Comparison of ENCODE assay signal across 8 cellular contexts in the genomic region with DNA sequence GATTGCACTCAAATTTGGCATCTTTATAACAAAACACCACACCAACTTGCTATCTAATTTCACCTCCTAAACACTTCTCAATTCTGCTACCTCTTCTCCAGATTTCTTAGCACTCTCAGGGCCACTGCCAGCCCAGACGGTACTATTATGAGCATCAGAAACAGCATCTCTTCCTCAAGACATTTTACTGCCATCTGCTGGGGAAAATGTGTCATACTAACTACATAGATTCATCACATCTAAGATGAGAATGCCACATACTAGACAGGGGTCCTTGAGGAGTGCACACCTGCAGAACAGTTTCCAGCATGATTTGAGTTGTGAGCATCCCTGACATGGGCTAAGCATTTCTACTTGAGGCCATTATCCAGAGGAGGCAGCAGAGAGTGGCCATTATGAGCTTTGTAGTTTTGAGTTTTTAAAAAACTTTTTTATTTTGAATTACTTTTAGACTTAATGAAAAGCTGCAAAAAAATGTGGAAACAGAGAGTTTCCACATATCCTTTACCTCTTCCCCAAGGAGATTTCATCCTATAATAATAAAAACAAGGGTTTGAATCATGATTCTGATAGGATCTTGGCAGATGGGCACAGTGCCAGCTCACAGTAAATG. TPM values are rescaled to one million over a fixed set of nuclear protein-coding genes. Genes with fewer than 3 reads are reported as not detected.
DNase-seq lines count a peak whose midpoint lies in the region; ATAC-seq and TF ChIP-seq lines count a peak whose summit lies in the region.

No MANE protein-coding gene starts in this region.

- intact Hi-C loops in adrenal gland (cut with DNase I) = loop anchor here in 1 of 2 donors (10.0 kb wide), 1 partner anchor 419 kb away; no protein-coding TSS in a partner anchor
- intact Hi-C loops in gastrocnemius medialis (cut with DNase I; ENCODE audit: low total_unique reads) = loop anchor here (5.0 to 10.0 kb wide), 2 partner anchors 419 to 547 kb away; no protein-coding TSS in a partner anchor

- peak; percentile 37 to 63 (median 54) for TF ChIP-seq CTCF in adrenal gland (IDR thresholded peaks at IDR 0.05)
- TF ChIP-seq CTCF in right atrium auricular region (IDR thresholded peaks at IDR 0.05) = peak; percentile 35 to 70
- TF ChIP-seq CTCF in gastrocnemius medialis (IDR thresholded peaks at IDR 0.05 in 4 of 5, conservative IDR thresholded peaks at IDR 0.05 in 1 of 5) = peak in 3 of 5 experiments; percentile 26 to 45 (median 35)

- ATAC-seq in GM21360 (IDR thresholded peaks at IDR 0.05; ENCODE audit: unreplicated experiment) (peak; percentile 73), HG03558 (IDR thresholded peaks at IDR 0.05; ENCODE audit: extremely low read depth, unreplicated experiment) (peak; percentile 79), gastrocnemius medialis (peak; percentile 49 to 74)

- WGBS in adrenal gland, 4 donors = 0 to 6% (median 0%) methylated on average over 1 of the region's 1 CpG

- H3K36me3 ChIP-seq in adrenal gland (replicated peaks in 1 of 2) = no peaks in the 10 kb centered on the region
- no peaks in the 10 kb centered on the region for H3K36me3 ChIP-seq in right atrium auricular region
- H3K36me3 ChIP-seq in gastrocnemius medialis = no peaks in the 10 kb centered on the region

- in situ Hi-C loops in gastrocnemius medialis (cut with MboI; ENCODE audit: low sequenced_read_pairs in 4 of 4) = loop anchor here in 1 of 4 donors (25.0 kb wide), 1 partner anchor 432 kb away; no protein-coding TSS in a partner anchor

- no peaks in the 10 kb centered on the region for H3K4me1 ChIP-seq in adrenal gland (replicated peaks in 1 of 2)
- H3K4me1 ChIP-seq in right atrium auricular region = peaks cover 0 to 7% of the 10 kb centered on the region in 2 donors
- H3K4me1 ChIP-seq in gastrocnemius medialis = no peaks in the 10 kb centered on the region

- H3K9me3 ChIP-seq in adrenal gland (replicated peaks in 1 of 3) (no peaks in the 10 kb centered on the region), right atrium auricular region (no peaks in the 10 kb centered on the region), gastrocnemius medialis (no peaks in the 10 kb centered on the region)

- H3K27ac ChIP-seq in adrenal gland = no peak overlapping the region
- H3K27ac ChIP-seq in right atrium auricular region = no peak overlapping the region
- no peak overlapping the region for H3K27ac ChIP-seq in gastrocnemius medialis

- H3K27me3 ChIP-seq in adrenal gland (no peaks in the 10 kb centered on the region), right atrium auricular region (no peaks in the 10 kb centered on the region), gastrocnemius medialis (no peaks in the 10 kb centered on the region)

- peak; percentile 11 for DNase-seq in DMS79 treated with DMSO at 0.1 percent for 48 hours (lab: John Stamatoyannopoulos, UW)
- no peak for DNase-seq in DMS79 (lab: John Stamatoyannopoulos, UW)
- DNase-seq in NCI-H69 (lab: John Stamatoyannopoulos, UW) = peak; percentile 85
- DNase-seq in adrenal gland = peak in 4 of 7 donors; percentile 9 to 21 (median 20)
- no peak for DNase-seq in right atrium auricular region (ENCODE audit: low spot score)
- no peak for DNase-seq in gastrocnemius medialis

- H3K4me3 ChIP-seq in adrenal gland (no peak overlapping the region), right atrium auricular region (no peak overlapping the region), gastrocnemius medialis (no peak overlapping the region)

- TF ChIP-seq POLR2A in adrenal gland (IDR thresholded peaks at IDR 0.05) (no peak), gastrocnemius medialis (IDR thresholded peaks at IDR 0.05) (no peak)

RNA-seq across cellular contexts. Expression of a gene that starts 15.1 kb away (rescaled TPM):
- total RNA-seq in adrenal gland (10 to 100 TPM in 1 of 8 donors, 1 to 10 TPM in 5, under 1 TPM in 2; 0.66 to 10.8 (median 2.5) TPM), right atrium auricular region (10 to 100 TPM in 1 of 2 donors, 1 to 10 TPM in 1; 5.3 to 12.6 TPM), gastrocnemius medialis (1 to 10 TPM in 1 of 4 donors, under 1 TPM in 3; 0.18 to 2.1 (median 0.34) TPM)
- polyA plus RNA-seq in adrenal gland = 1 to 10 TPM in 2 of 3 donors, under 1 TPM in 1; 0.54 to 5.9 (median 1.4) TPM

Comparison
In these comparisons a context has a peak if more than half of its experiments do, and no peak if none do; other contexts are left out.
1. DNase-seq: peak in DMS79 treated with DMSO at 0.1 percent for 48 hours (single experiment), NCI-H69 (single experiment) and adrenal gland (4 of 7); none in DMS79 (single experiment), right atrium auricular region (single experiment) and gastrocnemius medialis (0 of 2).
2. Peak in every context shown above with its lines, with median percentiles within 50 percentile points of each other: ATAC-seq and CTCF ChIP-seq.